Comparison of ENCODE assay signal across 22 cellular contexts in genomic region chr19:57974434-57974833, GRCh38. TPM values are rescaled to one million over a fixed set of nuclear protein-coding genes. Genes with fewer than 3 reads are reported as not detected.
A peak's percentile ranks its signal among the peaks of the same experiment; 100 is the strongest.
DNase-seq lines count a peak whose midpoint lies in the region; ATAC-seq and TF ChIP-seq lines count a peak whose summit lies in the region.
"Had no signal": no experiment of that assay in that cellular context is flagged by ENCODE, and none has a peak within 500 bp of the region (broad histone marks: within the 10 kb centered on the region; RNA-seq: fewer than 3 reads in every experiment).

TSS of gene C19orf18 (minus strand) at chr19:57974534. CDS start at chr19:57974432, 102 bp downstream.

- TF ChIP-seq CTCF in liver (IDR thresholded peaks at IDR 0.05; ENCODE audit: low read depth, low read length, missing input control) (no peak), right lobe of liver (IDR thresholded peaks at IDR 0.05) (no peak), glutamatergic neuron (IDR thresholded peaks at IDR 0.05; ENCODE audit: partially characterized antibody, unreplicated experiment) (no peak)

- no peak within 1 kb of the TSS for H3K9ac ChIP-seq in liver (ENCODE audit: low read depth in 1 of 2, low read length in 2 of 2)

- H3K4me3 ChIP-seq in liver (ENCODE audit: low read depth in 1 of 3, low read length in 3 of 3) (peak within 1 kb of the TSS in 2 of 3 donors; percentile 56 to 64), right lobe of liver (no peak within 1 kb of the TSS)
- H3K4me3 ChIP-seq: GM12878, GM23338 had no signal

- intact Hi-C loops in right lobe of liver (cut with DNase I), result no loop called here

- H3K27me3 ChIP-seq in liver (ENCODE audit: control insufficient read depth in 4 of 4, insufficient read depth in 4 of 4, low read length in 3 of 4) (no peaks in the 10 kb centered on the region), right lobe of liver (no peaks in the 10 kb centered on the region)

- DNase-seq in right lobe of liver, result no peak
- no peak for DNase-seq in glutamatergic neuron
- no peak for DNase-seq in stimulated activated naive B cell treated with anti-CD40 and anti-IgM and Interleukin-4, amounts not matched to agents 10 μg/mL and 1 μg/mL and 100 μg/mL, for 72 hours
- DNase-seq in T-helper 2 cell treated with Interferon-gamma antibody and Interleukin-4, amounts not matched to agents 5 μg/mL and 100 μg/mL, for 36 hours (ENCODE audit: low spot score), result no peak
- DNase-seq in stimulated activated naive CD4-positive, alpha-beta T cell (lab: John Stamatoyannopoulos, UW), result no peak
- DNase-seq: 8988T; C1 segment of cervical spinal cord; CD4-positive, CD25-positive, alpha-beta regulatory T cell; CD8-positive, alpha-beta memory T cell; COR-L47; DMS 273 treated with DMSO at 0.1 percent for 48 hours; DMS53; DND-41; EL; HCEC 1CT had no signal

- peaks cover 12% of the 10 kb centered on the region for H3K27me3 Mint-ChIP-seq in glutamatergic neuron (ENCODE audit: unreplicated experiment)
- no peaks in the 10 kb centered on the region for H3K27me3 Mint-ChIP-seq in stimulated activated naive B cell treated with anti-CD40 and anti-IgM and Interleukin-4, amounts not matched to agents 10 μg/mL and 1 μg/mL and 100 μg/mL, for 72 hours
- H3K27me3 Mint-ChIP-seq in T-helper 2 cell treated with Interferon-gamma antibody and Interleukin-4, amounts not matched to agents 5 μg/mL and 100 μg/mL, for 36 hours (ENCODE audit: low read depth), result no peaks in the 10 kb centered on the region
- H3K27me3 Mint-ChIP-seq: CD4-positive, CD25-positive, alpha-beta regulatory T cell had no signal

- H3K4me3 Mint-ChIP-seq in glutamatergic neuron (ENCODE audit: unreplicated experiment), result no peak within 1 kb of the TSS
- no peak within 1 kb of the TSS for H3K4me3 Mint-ChIP-seq in stimulated activated naive B cell treated with anti-CD40 and anti-IgM and Interleukin-4, amounts not matched to agents 10 μg/mL and 1 μg/mL and 100 μg/mL, for 72 hours
- no peak within 1 kb of the TSS for H3K4me3 Mint-ChIP-seq in T-helper 2 cell treated with Interferon-gamma antibody and Interleukin-4, amounts not matched to agents 5 μg/mL and 100 μg/mL, for 36 hours
- H3K4me3 Mint-ChIP-seq: CD4-positive, CD25-positive, alpha-beta regulatory T cell; CD8-positive, alpha-beta memory T cell; GM23338 had no signal

- TF ChIP-seq POLR2A in right lobe of liver (IDR thresholded peaks at IDR 0.05), result no peak

- H3K36me3 ChIP-seq in liver (ENCODE audit: control insufficient read depth in 4 of 4, insufficient read depth in 3 of 4, low read depth in 1 of 4, low read length in 3 of 4), result peaks cover 6 to 26% (median 21%) of the 10 kb centered on the region in 4 donors
- H3K36me3 ChIP-seq in right lobe of liver, result peaks cover 0 to 15% (median 4%) of the 10 kb centered on the region in 4 donors

- 86% methylated on average over 4 of the region's 4 CpGs for WGBS in liver
- WGBS in right lobe of liver (ENCODE audit: insufficient coverage, low coverage, low lambda C conversion rate, missing lambda C conversion rate), result 85% methylated on average over 2 of the region's 4 CpGs

- no peak for TF ChIP-seq RAD21 in liver (IDR thresholded peaks at IDR 0.05)

- H3K4me1 ChIP-seq in liver (ENCODE audit: control insufficient read depth in 4 of 4, insufficient read depth in 4 of 4, low read length in 3 of 4) (no peaks in the 10 kb centered on the region), right lobe of liver (no peaks in the 10 kb centered on the region)

- H3K4me1 Mint-ChIP-seq in glutamatergic neuron (ENCODE audit: low read depth, unreplicated experiment), result no peaks in the 10 kb centered on the region
- peaks cover 0 to 2% of the 10 kb centered on the region in 2 donors for H3K4me1 Mint-ChIP-seq in stimulated activated naive B cell treated with anti-CD40 and anti-IgM and Interleukin-4, amounts not matched to agents 10 μg/mL and 1 μg/mL and 100 μg/mL, for 72 hours
- H3K4me1 Mint-ChIP-seq in T-helper 2 cell treated with Interferon-gamma antibody and Interleukin-4, amounts not matched to agents 5 μg/mL and 100 μg/mL, for 36 hours (ENCODE audit: low read depth), result no peaks in the 10 kb centered on the region
- H3K4me1 Mint-ChIP-seq: CD4-positive, CD25-positive, alpha-beta regulatory T cell; CD8-positive, alpha-beta memory T cell; GM23338 had no signal

- H3K36me3 Mint-ChIP-seq in glutamatergic neuron (ENCODE audit: unreplicated experiment), result peaks cover 72% of the 10 kb centered on the region
- peaks cover 73 to 80% of the 10 kb centered on the region in 2 donors for H3K36me3 Mint-ChIP-seq in stimulated activated naive B cell treated with anti-CD40 and anti-IgM and Interleukin-4, amounts not matched to agents 10 μg/mL and 1 μg/mL and 100 μg/mL, for 72 hours
- peaks cover 15% of the 10 kb centered on the region for H3K36me3 Mint-ChIP-seq in T-helper 2 cell treated with Interferon-gamma antibody and Interleukin-4, amounts not matched to agents 5 μg/mL and 100 μg/mL, for 36 hours (ENCODE audit: low read depth)

- peak within 1 kb of the TSS; percentile 38 for H3K27ac Mint-ChIP-seq in glutamatergic neuron (ENCODE audit: unreplicated experiment)
- peak within 1 kb of the TSS; percentile 21 for H3K27ac Mint-ChIP-seq in stimulated activated naive B cell treated with anti-CD40 and anti-IgM and Interleukin-4, amounts not matched to agents 10 μg/mL and 1 μg/mL and 100 μg/mL, for 72 hours
- H3K27ac Mint-ChIP-seq in T-helper 2 cell treated with Interferon-gamma antibody and Interleukin-4, amounts not matched to agents 5 μg/mL and 100 μg/mL, for 36 hours, result no peak within 1 kb of the TSS
- H3K27ac Mint-ChIP-seq: CD8-positive, alpha-beta memory T cell; GM23338 had no signal

- H3K9me3 ChIP-seq in liver (ENCODE audit: control insufficient read depth in 4 of 4, low read length in 3 of 4), result peaks cover 54 to 86% (median 77%) of the 10 kb centered on the region in 4 donors
- H3K9me3 ChIP-seq in right lobe of liver, result peaks cover 9 to 60% (median 35%) of the 10 kb centered on the region in 4 donors

- ATAC-seq in right lobe of liver, result no peak
- no peak for ATAC-seq in stimulated activated naive B cell treated with anti-CD40 and anti-IgM and Interleukin-4, amounts not matched to agents 10 μg/mL and 1 μg/mL and 100 μg/mL, for 72 hours (replicated peaks)
- ATAC-seq in HG03565 (IDR thresholded peaks at IDR 0.05; ENCODE audit: unreplicated experiment), result no peak
- ATAC-seq: GM12878, GM23338 had no signal

- no peak within 1 kb of the TSS for H3K27ac ChIP-seq in liver (ENCODE audit: low read depth in 1 of 2, low read length in 2 of 2)
- H3K27ac ChIP-seq in right lobe of liver, result no peak within 1 kb of the TSS
- H3K27ac ChIP-seq: HL-60 had no signal

- peaks cover 46% of the 10 kb centered on the region for H3K9me3 Mint-ChIP-seq in glutamatergic neuron (ENCODE audit: unreplicated experiment)
- peaks cover 42 to 47% of the 10 kb centered on the region in 2 donors for H3K9me3 Mint-ChIP-seq in stimulated activated naive B cell treated with anti-CD40 and anti-IgM and Interleukin-4, amounts not matched to agents 10 μg/mL and 1 μg/mL and 100 μg/mL, for 72 hours
- peaks cover 75% of the 10 kb centered on the region for H3K9me3 Mint-ChIP-seq in T-helper 2 cell treated with Interferon-gamma antibody and Interleukin-4, amounts not matched to agents 5 μg/mL and 100 μg/mL, for 36 hours

TF ChIP-seq in liver, 16 proteins besides CTCF, POLR2A, EP300 and RAD21:
- TF ChIP-seq MAX (IDR thresholded peaks at IDR 0.05) (no peak), NR2F2 (IDR thresholded peaks at IDR 0.05) (no peak), HNF4G (IDR thresholded peaks at IDR 0.05) (no peak), SP1 (IDR thresholded peaks at IDR 0.05) (no peak), FOXA1 (IDR thresholded peaks at IDR 0.05) (no peak), RXRA (IDR thresholded peaks at IDR 0.05) (no peak), REST (IDR thresholded peaks at IDR 0.05) (no peak), HNF4A (conservative IDR thresholded peaks at IDR 0.05) (no peak), EGR1 (IDR thresholded peaks at IDR 0.05; ENCODE audit: low read depth in 2 of 2) (no peak), TAF1 (conservative IDR thresholded peaks at IDR 0.05) (no peak), ATF3 (IDR thresholded peaks at IDR 0.05) (no peak), JUND (IDR thresholded peaks at IDR 0.05) (no peak)

RNA-seq across cellular contexts. Expression of gene C19orf18, which starts in this region (rescaled TPM):
- under 1 TPM in 1 of 2 donors, not detected in 1; 0.23 TPM for total RNA-seq in liver
- polyA plus RNA-seq in liver, result under 1 TPM; 0.14 to 0.58 TPM
- total RNA-seq in right lobe of liver, result under 1 TPM in 3 of 6 experiments, not detected in 3; 0.24 to 0.88 (median 0.39) TPM
- total RNA-seq in glutamatergic neuron (ENCODE audit: unreplicated experiment), result 1.6 TPM
- total RNA-seq: G401, GM12878, GM23338, HT1080 had no signal
- polyA plus RNA-seq: CD4-positive, CD25-positive, alpha-beta regulatory T cell had no signal

Comparison
In these comparisons a context has a peak if more than half of its experiments do, and no peak if none do; other contexts are left out.
1. H3K4me3 ChIP-seq: peak in liver (2 of 3); none in right lobe of liver (0 of 3).